8 cellular contexts compared by ENCODE assay signal in genomic region chr11:34890812-34891211, GRCh38. TPM values are rescaled to one million over a fixed set of nuclear protein-coding genes. Genes with fewer than 3 reads are reported as not detected.
DNase-seq lines count a peak whose midpoint lies in the region; ATAC-seq, FAIRE-seq and TF ChIP-seq lines count a peak whose summit lies in the region.

No MANE protein-coding gene starts in this region.

- no peak for DNase-seq in CD8-positive, alpha-beta T cell
- no peak for DNase-seq in HL-60 (ENCODE audit: low read depth in 1 of 2, low spot score in 1 of 2)
- peak; percentile 34 for DNase-seq in RCC 7860 (ENCODE audit: low spot score)
- peak; percentile 39 for DNase-seq in fibroblast of the conjunctiva (ENCODE audit: low read depth)
- no peak for DNase-seq in suprapubic skin (ENCODE audit: low spot score in 2 of 2)
- no peak for DNase-seq in activated CD4-positive, alpha-beta T cell treated with anti-CD3 and anti-CD28 coated beads, Interleukin-2, amount 50 U/mL, for 48 hours
- DNase-seq in activated T-cell treated with anti-CD3 and anti-CD28 coated beads, Interleukin-2, amount 50 U/mL, for 72 hours, result no peak

- peaks cover 27% of the 10 kb centered on the region for H3K36me3 Mint-ChIP-seq in CD8-positive, alpha-beta T cell
- H3K36me3 Mint-ChIP-seq in activated T-cell treated with anti-CD3 and anti-CD28 coated beads, Interleukin-2, amount 50 U/mL, for 72 hours (ENCODE audit: insufficient read depth in 2 of 2), result peaks cover 0 to under 1% of the 10 kb centered on the region in 2 donors

- CTCF ChIA-PET in CD8-positive, alpha-beta T cell (lab: Charles Lee), result interaction anchor here (0.9 to 3.9 kb wide), 5 partner anchors 11 to 502 kb away, joined by 3 to 39 read pairs (median 4); no protein-coding TSS in a partner anchor

- no peak overlapping the region for H3K4me3 ChIP-seq in CD8-positive, alpha-beta T cell (ENCODE audit: low read depth, low read length)
- H3K4me3 ChIP-seq in HL-60 (replicated peaks; ENCODE audit: insufficient read depth, low read length) (no peak overlapping the region), suprapubic skin (no peak overlapping the region)

- no peak for TF ChIP-seq EP300 in suprapubic skin (IDR thresholded peaks at IDR 0.05)

- H3K27ac ChIP-seq in CD8-positive, alpha-beta T cell (ENCODE audit: low read depth, low read length), result no peak overlapping the region
- H3K27ac ChIP-seq in HL-60 (replicated peaks) (no peak overlapping the region), suprapubic skin (no peak overlapping the region)

- POLR2A ChIA-PET in CD8-positive, alpha-beta T cell (lab: Charles Lee), result interaction anchor here (0.9 kb wide), 1 partner anchor 11 kb away, joined by 3 read pairs; no protein-coding TSS in a partner anchor

- no peaks in the 10 kb centered on the region for H3K36me3 ChIP-seq in CD8-positive, alpha-beta T cell (ENCODE audit: insufficient read depth, low read length)
- peaks cover 6% of the 10 kb centered on the region for H3K36me3 ChIP-seq in suprapubic skin

- H3K4me3 Mint-ChIP-seq in CD8-positive, alpha-beta T cell, result no peak overlapping the region
- no peak overlapping the region for H3K4me3 Mint-ChIP-seq in activated T-cell treated with anti-CD3 and anti-CD28 coated beads, Interleukin-2, amount 50 U/mL, for 72 hours

- H3K27ac Mint-ChIP-seq in CD8-positive, alpha-beta T cell, result no peak overlapping the region
- H3K27ac Mint-ChIP-seq in activated T-cell treated with anti-CD3 and anti-CD28 coated beads, Interleukin-2, amount 50 U/mL, for 72 hours, result no peak overlapping the region

- intact Hi-C loops in CD8-positive, alpha-beta T cell (cut with DNase I, micrococcal nuclease), result loop anchor here (1.0 kb wide), 1 partner anchor 305 kb away; no protein-coding TSS in a partner anchor

- peak; percentile 72 for FAIRE-seq in RCC 7860 (lab: Jason Lieb, UNC)

- WGBS in suprapubic skin, result 46% methylated on average over 1 of the region's 1 CpG

- no peaks in the 10 kb centered on the region for H3K9me3 Mint-ChIP-seq in CD8-positive, alpha-beta T cell
- H3K9me3 Mint-ChIP-seq in activated T-cell treated with anti-CD3 and anti-CD28 coated beads, Interleukin-2, amount 50 U/mL, for 72 hours, result no peaks in the 10 kb centered on the region

- H3K4me1 ChIP-seq in CD8-positive, alpha-beta T cell (ENCODE audit: insufficient read depth, low read length), result no peaks in the 10 kb centered on the region
- peaks cover 8% of the 10 kb centered on the region for H3K4me1 ChIP-seq in suprapubic skin

- no peaks in the 10 kb centered on the region for H3K27me3 Mint-ChIP-seq in CD8-positive, alpha-beta T cell (ENCODE audit: low read depth)
- H3K27me3 Mint-ChIP-seq in activated T-cell treated with anti-CD3 and anti-CD28 coated beads, Interleukin-2, amount 50 U/mL, for 72 hours (ENCODE audit: low read depth), result no peaks in the 10 kb centered on the region

- no peak for TF ChIP-seq POLR2A in suprapubic skin (IDR thresholded peaks at IDR 0.05)

- peak; percentile 45 for TF ChIP-seq CTCF in CD8-positive, alpha-beta T cell (IDR thresholded peaks at IDR 0.05)
- TF ChIP-seq CTCF in HL-60 (IDR thresholded peaks at IDR 0.05; ENCODE audit: insufficient read depth, low read length) (peak; percentile 5), suprapubic skin (IDR thresholded peaks at IDR 0.05) (peak; percentile 25 to 38)

- H3K4me1 Mint-ChIP-seq in CD8-positive, alpha-beta T cell (ENCODE audit: low read depth), result no peaks in the 10 kb centered on the region
- no peaks in the 10 kb centered on the region for H3K4me1 Mint-ChIP-seq in activated T-cell treated with anti-CD3 and anti-CD28 coated beads, Interleukin-2, amount 50 U/mL, for 72 hours (ENCODE audit: low read depth)

- no peaks in the 10 kb centered on the region for H3K27me3 ChIP-seq in CD8-positive, alpha-beta T cell (ENCODE audit: insufficient read depth, low read length)
- H3K27me3 ChIP-seq in HL-60 (ENCODE audit: insufficient read depth, poor library complexity, severe bottlenecking) (no peaks in the 10 kb centered on the region), suprapubic skin (no peaks in the 10 kb centered on the region)

- no peaks in the 10 kb centered on the region for H3K9me3 ChIP-seq in CD8-positive, alpha-beta T cell (ENCODE audit: low read length)
- H3K9me3 ChIP-seq in suprapubic skin, result no peaks in the 10 kb centered on the region

- no peak for ATAC-seq in CD8-positive, alpha-beta T cell
- ATAC-seq in GM18861 (IDR thresholded peaks at IDR 0.05; ENCODE audit: unreplicated experiment), result no peak
- no peak for ATAC-seq in activated T-cell treated with anti-CD3 and anti-CD28 coated beads, Interleukin-2, amount 50 U/mL, for 72 hours (replicated peaks in 1 of 2)

RNA-seq across cellular contexts. Expression of gene APIP, which starts 25.4 kb away (rescaled TPM):
- 1 to 10 TPM; 5.4 to 6.4 TPM for total RNA-seq in CD8-positive, alpha-beta T cell
- 10 to 100 TPM; 12.3 to 21.5 (median 19.4) TPM for total RNA-seq in suprapubic skin
- 10 to 100 TPM; 30.9 to 33.1 TPM for total RNA-seq in activated T-cell treated with anti-CD3 and anti-CD28 coated beads, Interleukin-2, amount 50 U/mL, for 72 hours

RNA-seq across cellular contexts. Expression of gene PDHX, which starts 25.6 kb away (rescaled TPM):
- 10 to 100 TPM; 20.3 to 21.4 TPM for total RNA-seq in CD8-positive, alpha-beta T cell
- total RNA-seq in suprapubic skin, result 10 to 100 TPM; 19.7 to 37.7 (median 23.8) TPM
- 10 to 100 TPM; 28.7 to 31.9 TPM for total RNA-seq in activated T-cell treated with anti-CD3 and anti-CD28 coated beads, Interleukin-2, amount 50 U/mL, for 72 hours

Comparison
In these comparisons a context has a peak if more than half of its experiments do, and no peak if none do; other contexts are left out.
1. DNase-seq: peak in RCC 7860 (single experiment) and fibroblast of the conjunctiva (single experiment); none in CD8-positive, alpha-beta T cell (0 of 7), HL-60 (0 of 2), suprapubic skin (0 of 2), activated CD4-positive, alpha-beta T cell treated with anti-CD3 and anti-CD28 coated beads, Interleukin-2, amount 50 U/mL, for 48 hours (0 of 2) and activated T-cell treated with anti-CD3 and anti-CD28 coated beads, Interleukin-2, amount 50 U/mL, for 72 hours (0 of 2).
2. Peak in every context shown above with its lines, with median percentiles within 50 percentile points of each other: CTCF ChIP-seq.